31 cellular contexts compared by ENCODE assay signal in the genomic region with DNA sequence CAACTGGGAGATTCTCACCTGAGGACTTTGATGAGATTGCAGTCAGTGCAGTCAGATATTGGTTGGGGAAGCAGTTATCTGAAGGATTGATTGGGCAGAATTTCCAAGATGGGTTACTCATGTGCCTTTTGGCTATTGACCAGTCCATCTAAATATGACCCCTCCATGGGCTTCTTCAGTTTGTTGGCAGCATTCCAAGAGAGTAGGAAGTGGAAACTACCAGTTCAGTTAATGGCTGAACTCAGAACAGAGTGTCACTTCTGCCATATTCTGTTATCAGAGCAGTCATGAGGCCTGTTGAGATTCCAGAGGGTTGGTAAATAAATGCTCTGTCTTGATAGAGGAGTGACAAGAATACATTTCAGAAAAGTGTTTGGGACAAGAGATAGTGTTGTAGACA.
"Had no signal": no experiment of that assay in that cellular context is flagged by ENCODE, and none has a peak within 500 bp of the region (broad histone marks: within the 10 kb centered on the region; RNA-seq: fewer than 3 reads in every experiment).

No MANE protein-coding gene starts in this region.

- H3K4me3 ChIP-seq: left lung, lower lobe of right lung, neural progenitor cell, skin epidermis, stomach, testis, thyroid gland, transverse colon, upper lobe of left lung, vagina had no signal

- H3K36me3 ChIP-seq: lower lobe of right lung, neural progenitor cell, stomach, thyroid gland, transverse colon, vagina had no signal

- H3K4me1 ChIP-seq: left lung, lower lobe of right lung, neural progenitor cell, parathyroid adenoma, stomach, testis, thyroid gland, transverse colon, upper lobe of left lung, vagina had no signal

- H3K27me3 ChIP-seq: left lung, neural progenitor cell, neutrophil, stomach, testis, thyroid gland, transverse colon, upper lobe of left lung, vagina had no signal

- DNase-seq: hippocampal formation; immature natural killer cell; kidney; left colon; left lung; lower lobe of right lung; mammary epithelial cell; mesenchymal stem cell; naive B cell; natural killer cell; nephron progenitor cell; occipital lobe; retina; right cardiac atrium; stimulated activated CD4-positive, alpha-beta T cell treated with anti-CD3 and anti-CD28 coated beads, Interleukin-12 subunit alpha, Interleukin-12 subunit beta, amount 100 ng/mL, for 4 hours; stimulated activated CD4-positive, alpha-beta T cell treated with anti-CD3 and anti-CD28 coated beads, Interleukin-15, amount 100 ng/mL, for 24 hours; stimulated activated CD4-positive, alpha-beta T cell treated with anti-CD3 and anti-CD28 coated beads, Interleukin-2, amount 100 ng/mL, for 24 hours; stimulated activated CD4-positive, alpha-beta T cell treated with anti-CD3 and anti-CD28 coated beads, Interleukin-4, amount 100 ng/mL, for 1 hour; stimulated activated naive B cell treated with anti-CD40 and anti-IgM and Interleukin-4, amounts not matched to agents 10 μg/mL and 1 μg/mL and 100 μg/mL, for 72 hours; stimulated activated naive CD8-positive, alpha-beta T cell treated with anti-CD3 and anti-CD28 coated beads, Interleukin-15, Interleukin-2, amounts not matched to agents 100 U/mL and 50 U/mL, for 24 hours; stomach; testis; thyroid gland; transverse colon; upper lobe of left lung had no signal

- H3K9ac ChIP-seq: neural progenitor cell, parathyroid adenoma had no signal

- H3K4me2 ChIP-seq: neural progenitor cell had no signal

- ATAC-seq: left colon; left lung; lower lobe of right lung; natural killer cell; right cardiac atrium; sciatic nerve; stimulated activated naive B cell treated with anti-CD40 and anti-IgM and Interleukin-4, amounts not matched to agents 10 μg/mL and 1 μg/mL and 100 μg/mL, for 72 hours; stimulated activated naive CD8-positive, alpha-beta T cell treated with anti-CD3 and anti-CD28 coated beads, Interleukin-15, Interleukin-2, amounts not matched to agents 100 U/mL and 50 U/mL, for 24 hours had no signal

- H3K27ac ChIP-seq: left lung, lower lobe of right lung, neural progenitor cell, neutrophil, parathyroid adenoma, skin epidermis, stomach, testis, thyroid gland, transverse colon, upper lobe of left lung, vagina had no signal

- H3K79me2 ChIP-seq: parathyroid adenoma had no signal
